Comparison of ENCODE assay signal across 13 cellular contexts in the genomic region with DNA sequence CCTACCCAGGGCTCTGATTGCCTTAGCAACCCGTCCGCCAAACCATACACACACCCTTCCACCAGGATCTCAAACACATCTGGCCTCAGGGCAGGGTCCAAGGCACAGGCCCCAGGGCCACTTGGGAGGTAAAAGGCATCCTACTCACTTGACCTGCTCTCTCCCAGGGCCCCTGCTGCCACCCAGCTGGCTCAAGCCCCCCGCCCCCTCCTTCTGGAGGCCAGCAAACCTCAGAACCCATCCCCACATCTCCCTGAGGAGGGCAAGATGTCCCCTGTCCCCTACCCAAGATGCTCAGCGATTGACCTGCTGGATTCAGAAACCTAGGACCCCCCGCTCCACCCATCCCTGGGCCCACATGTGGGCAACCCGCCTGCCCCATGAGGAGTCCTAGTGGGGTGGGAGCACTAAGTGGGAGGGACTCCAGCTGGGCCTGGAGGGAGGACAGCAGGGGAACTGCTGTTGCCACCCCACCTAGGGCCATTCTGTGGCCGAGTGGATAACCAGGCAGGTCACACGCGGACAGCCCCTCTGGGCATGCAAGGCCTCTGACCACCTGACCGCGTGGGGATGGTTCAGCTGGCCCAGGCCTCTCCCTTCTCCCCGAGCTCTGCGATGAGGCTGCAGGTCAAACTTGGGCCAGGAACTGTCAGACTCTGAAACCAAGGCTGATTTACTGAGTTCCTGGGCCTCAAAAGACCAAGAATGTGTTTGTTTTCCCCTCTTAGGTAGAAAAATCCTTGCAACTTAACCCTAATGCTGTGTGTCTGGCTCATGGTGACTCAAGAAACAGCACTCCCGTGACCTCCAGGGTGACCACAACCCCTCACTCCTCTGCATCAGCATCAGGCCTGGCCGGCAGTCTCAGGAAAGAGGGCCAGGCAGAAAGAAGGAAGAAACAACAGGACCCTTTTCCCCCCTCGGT. TPM values are rescaled to one million over a fixed set of nuclear protein-coding genes. Genes with fewer than 3 reads are reported as not detected.
DNase-seq lines count a peak whose midpoint lies in the region; ATAC-seq and TF ChIP-seq lines count a peak whose summit lies in the region.
"Had no signal": no experiment of that assay in that cellular context is flagged by ENCODE, and none has a peak within 500 bp of the region (broad histone marks: within the 10 kb centered on the region; RNA-seq: fewer than 3 reads in every experiment).

No MANE protein-coding gene starts in this region.

- peaks cover 0 to 4% (median 0%) of the 10 kb centered on the region in 5 donors for H3K27me3 Mint-ChIP-seq in naive thymus-derived CD4-positive, alpha-beta T cell

- H3K4me3 ChIP-seq in left ventricle myocardium inferior, result peak overlapping the region; percentile 78
- H3K4me3 ChIP-seq in naive thymus-derived CD4-positive, alpha-beta T cell (ENCODE audit: low read length), result no peak overlapping the region
- H3K4me3 ChIP-seq: testis had no signal

- POLR2A ChIA-PET in naive thymus-derived CD4-positive, alpha-beta T cell (lab: Charles Lee), result interaction anchor here (1.1 kb wide), 1 partner anchor 181 kb away, joined by 4 read pairs; no protein-coding TSS in a partner anchor

- peak overlapping the region; percentile 95 for H3K27ac ChIP-seq in left ventricle myocardium inferior (replicated peaks)
- H3K27ac ChIP-seq in naive thymus-derived CD4-positive, alpha-beta T cell (ENCODE audit: low read depth, low read length), result no peak overlapping the region
- H3K27ac ChIP-seq: testis had no signal

- no peaks in the 10 kb centered on the region for H3K9me3 ChIP-seq in left ventricle myocardium inferior (replicated peaks)
- H3K9me3 ChIP-seq in naive thymus-derived CD4-positive, alpha-beta T cell (ENCODE audit: control insufficient read depth in 2 of 3, low read length in 3 of 3), result no peaks in the 10 kb centered on the region
- H3K9me3 ChIP-seq: testis had no signal

- no peak for ATAC-seq in left ventricle myocardium superior
- ATAC-seq in naive thymus-derived CD4-positive, alpha-beta T cell, result no peak
- no peak for ATAC-seq in HG02970 (IDR thresholded peaks at IDR 0.05; ENCODE audit: low FRiP score, unreplicated experiment)

- H3K4me1 ChIP-seq in left ventricle myocardium inferior, result peaks cover 100% of the 10 kb centered on the region
- peaks cover 10 to 28% of the 10 kb centered on the region in 2 donors for H3K4me1 ChIP-seq in naive thymus-derived CD4-positive, alpha-beta T cell (ENCODE audit: control insufficient read depth in 2 of 2, insufficient read depth in 2 of 2, low read length in 2 of 2)

- H3K36me3 ChIP-seq in left ventricle myocardium inferior, result peaks cover 54% of the 10 kb centered on the region
- peaks cover 0 to 3% (median 0%) of the 10 kb centered on the region in 3 experiments for H3K36me3 ChIP-seq in naive thymus-derived CD4-positive, alpha-beta T cell (ENCODE audit: control insufficient read depth in 2 of 3, insufficient read depth in 3 of 3, low read length in 3 of 3)

- DNase-seq in left ventricle myocardium inferior (no peak), left ventricle myocardium superior (no peak), astrocyte of the hippocampus (ENCODE audit: low read depth, low spot score) (peak; percentile 53), AG08395 (ENCODE audit: low spot score) (no peak), NOMO-1 treated with dmso at 0.1 percent for 144 hours (lab: John Stamatoyannopoulos, UW; ENCODE audit: unreplicated experiment) (no peak)
- DNase-seq in naive thymus-derived CD4-positive, alpha-beta T cell, result no peak
- DNase-seq in stimulated activated CD4-positive, alpha-beta T cell treated with anti-CD3 and anti-CD28 coated beads, Interleukin-2, amount 100 ng/mL, for 24 hours, result no peak
- DNase-seq: activated gamma-delta T cell, foreskin fibroblast, GF-D8, NCI-H2029, testis had no signal

- TF ChIP-seq CTCF in left ventricle myocardium inferior (IDR thresholded peaks at IDR 0.05; ENCODE audit: borderline replicate concordance), result no peak

- CTCF ChIA-PET in naive thymus-derived CD4-positive, alpha-beta T cell (lab: Charles Lee), result interaction anchor here (0.9 to 1.3 kb wide), 2 partner anchors 95 to 179 kb away, joined by 3 read pairs; a partner anchor contains a TSS

- no peak overlapping the region for H3K4me3 Mint-ChIP-seq in naive thymus-derived CD4-positive, alpha-beta T cell

- intact Hi-C loops in left ventricle myocardium inferior (cut with micrococcal nuclease), result loop anchor here (10.0 kb wide), 1 partner anchor 266 kb away; no protein-coding TSS in a partner anchor
- intact Hi-C loops in left ventricle myocardium superior (cut with micrococcal nuclease), result no loop called here
- intact Hi-C loops in naive thymus-derived CD4-positive, alpha-beta T cell (cut with micrococcal nuclease), result no loop called here

- no peaks in the 10 kb centered on the region for H3K27me3 ChIP-seq in left ventricle myocardium inferior (ENCODE audit: low read depth)
- H3K27me3 ChIP-seq in naive thymus-derived CD4-positive, alpha-beta T cell (ENCODE audit: control insufficient read depth in 2 of 2, insufficient read depth in 2 of 2, low read length in 2 of 2), result no peaks in the 10 kb centered on the region
- H3K27me3 ChIP-seq: testis had no signal

- no peaks in the 10 kb centered on the region for H3K9me3 Mint-ChIP-seq in naive thymus-derived CD4-positive, alpha-beta T cell

- peak overlapping the region in 7 of 9 donors; percentile 49 to 94 (median 85) for H3K27ac Mint-ChIP-seq in naive thymus-derived CD4-positive, alpha-beta T cell

- peaks cover 23 to 63% (median 52%) of the 10 kb centered on the region in 7 donors for H3K4me1 Mint-ChIP-seq in naive thymus-derived CD4-positive, alpha-beta T cell

- peaks cover 0 to 12% (median under 1%) of the 10 kb centered on the region in 5 donors for H3K36me3 Mint-ChIP-seq in naive thymus-derived CD4-positive, alpha-beta T cell

RNA-seq across cellular contexts. Expression of a gene that starts 4.2 kb away (rescaled TPM):
- total RNA-seq in left ventricle myocardium inferior (421 TPM), left ventricle myocardium superior (322 TPM)
- 100 to 1,000 TPM in 2 of 5 experiments, 10 to 100 TPM in 3; 26.3 to 106 (median 90.3) TPM for total RNA-seq in naive thymus-derived CD4-positive, alpha-beta T cell
- polyA plus RNA-seq in naive thymus-derived CD4-positive, alpha-beta T cell, result 10 to 100 TPM in 1 of 2 donors, 1 to 10 TPM in 1; 6.3 to 12.4 TPM

RNA-seq across cellular contexts. Expression of a gene that starts 13.6 kb away (rescaled TPM):
- total RNA-seq in left ventricle myocardium inferior (3.2 TPM), left ventricle myocardium superior (2.0 TPM)
- 100 to 1,000 TPM in 3 of 5 experiments, 10 to 100 TPM in 2; 64.0 to 158 (median 144) TPM for total RNA-seq in naive thymus-derived CD4-positive, alpha-beta T cell
- 10 to 100 TPM; 37.1 to 44.4 TPM for polyA plus RNA-seq in naive thymus-derived CD4-positive, alpha-beta T cell

Comparison
In these comparisons a context has a peak if more than half of its experiments do, and no peak if none do; other contexts are left out.
1. RNA of a gene that starts 13.6 kb away (total RNA-seq): 64.0 to 158 TPM in naive thymus-derived CD4-positive, alpha-beta T cell; 3.2 TPM in left ventricle myocardium inferior (single experiment) and 2.0 TPM in left ventricle myocardium superior (single experiment); every median in the first group is over 10 times any median in the second.